ENCODE assay signal across 10 cellular contexts in the genomic region with DNA sequence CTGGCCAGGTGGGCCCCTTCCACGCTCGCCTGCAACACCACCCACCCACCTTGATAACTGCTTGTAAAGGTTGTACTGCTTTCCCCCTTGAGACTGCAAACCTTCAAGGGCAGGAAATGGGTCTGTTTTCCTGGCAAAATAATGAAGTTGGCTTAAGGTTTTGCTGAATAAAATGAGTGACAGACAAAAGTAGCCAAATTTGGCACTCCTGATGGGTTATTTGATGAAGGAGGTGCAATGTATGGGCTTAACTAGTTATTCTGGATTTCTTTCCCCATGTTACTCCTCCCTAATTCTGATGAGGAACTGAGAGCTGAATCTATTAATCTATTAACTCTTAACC. TPM values are rescaled to one million over a fixed set of nuclear protein-coding genes. Genes with fewer than 3 reads are reported as not detected.
A peak's percentile ranks its signal among the peaks of the same experiment; 100 is the strongest.
DNase-seq lines count a peak whose midpoint lies in the region; ATAC-seq lines count a peak whose summit lies in the region.
"Had no signal": no experiment of that assay in that cellular context is flagged by ENCODE, and none has a peak within 500 bp of the region (broad histone marks: within the 10 kb centered on the region; RNA-seq: fewer than 3 reads in every experiment).

No MANE protein-coding gene starts in this region.

- DNase-seq in T-helper 1 cell (no peak), NCI-H774 (lab: John Stamatoyannopoulos, UW) (no peak)
- no peak for DNase-seq in activated T-helper 1 cell treated with anti-CD3 and anti-CD28 coated beads, Interleukin-12 subunit alpha, Interleukin-12 subunit beta, Interleukin-2, Interleukin-4 antibody, amounts not matched to agents 30 ng/mL and 10 ng/mL and 1 ng/mL, durations not matched to agents 14 hours and 24 hours and 36 hours (ENCODE audit: low spot score)
- no peak for DNase-seq in stimulated activated effector memory CD8-positive, alpha-beta T cell treated with anti-CD3 and anti-CD28 coated beads, Interleukin-12 subunit alpha, Interleukin-12 subunit beta, amount 100 ng/mL, for 72 hours (ENCODE audit: low spot score in 2 of 2)
- no peak for DNase-seq in stimulated activated CD4-positive, alpha-beta T cell treated with anti-CD3 and anti-CD28 coated beads, Interleukin-4, amount 100 ng/mL, for 24 hours

- peak overlapping the region; percentile 61 for H3K4me3 Mint-ChIP-seq in T-helper 1 cell treated with Interleukin-12 subunit alpha and Interleukin-12 subunit beta and Interleukin-4 antibody, amounts not matched to agents 30 μg/mL and 1 μg/mL, for 36 hours
- peak overlapping the region; percentile 68 for H3K4me3 Mint-ChIP-seq in activated T-helper 1 cell treated with anti-CD3 and anti-CD28 coated beads, Interleukin-12 subunit alpha, Interleukin-12 subunit beta, Interleukin-2, Interleukin-4 antibody, amounts not matched to agents 30 ng/mL and 10 ng/mL and 1 ng/mL, durations not matched to agents 14 hours and 24 hours and 36 hours
- peak overlapping the region; percentile 37 for H3K4me3 Mint-ChIP-seq in stimulated activated effector memory CD8-positive, alpha-beta T cell treated with anti-CD3 and anti-CD28 coated beads, Interleukin-12 subunit alpha, Interleukin-12 subunit beta, amount 100 ng/mL, for 72 hours
- H3K4me3 Mint-ChIP-seq: neural crest cell had no signal

- peaks cover 14% of the 10 kb centered on the region for H3K27me3 Mint-ChIP-seq in T-helper 1 cell treated with Interleukin-12 subunit alpha and Interleukin-12 subunit beta and Interleukin-4 antibody, amounts not matched to agents 30 μg/mL and 1 μg/mL, for 36 hours (ENCODE audit: low read depth)
- H3K27me3 Mint-ChIP-seq in activated T-helper 1 cell treated with anti-CD3 and anti-CD28 coated beads, Interleukin-12 subunit alpha, Interleukin-12 subunit beta, Interleukin-2, Interleukin-4 antibody, amounts not matched to agents 30 ng/mL and 10 ng/mL and 1 ng/mL, durations not matched to agents 14 hours and 24 hours and 36 hours (ENCODE audit: insufficient read depth) = peaks cover 5% of the 10 kb centered on the region

- H3K4me3 ChIP-seq in iPS-11a (ENCODE audit: low read depth, low read length) = peak overlapping the region; percentile 41

- peak overlapping the region; percentile 49 for H3K27ac Mint-ChIP-seq in T-helper 1 cell treated with Interleukin-12 subunit alpha and Interleukin-12 subunit beta and Interleukin-4 antibody, amounts not matched to agents 30 μg/mL and 1 μg/mL, for 36 hours
- no peak overlapping the region for H3K27ac Mint-ChIP-seq in activated T-helper 1 cell treated with anti-CD3 and anti-CD28 coated beads, Interleukin-12 subunit alpha, Interleukin-12 subunit beta, Interleukin-2, Interleukin-4 antibody, amounts not matched to agents 30 ng/mL and 10 ng/mL and 1 ng/mL, durations not matched to agents 14 hours and 24 hours and 36 hours
- H3K27ac Mint-ChIP-seq in stimulated activated effector memory CD8-positive, alpha-beta T cell treated with anti-CD3 and anti-CD28 coated beads, Interleukin-12 subunit alpha, Interleukin-12 subunit beta, amount 100 ng/mL, for 72 hours = no peak overlapping the region

- intact Hi-C loops in activated T-helper 1 cell treated with anti-CD3 and anti-CD28 coated beads, Interleukin-12 subunit alpha, Interleukin-12 subunit beta, Interleukin-2, Interleukin-4 antibody, amounts not matched to agents 30 ng/mL and 10 ng/mL and 1 ng/mL, durations not matched to agents 14 hours and 24 hours and 36 hours (cut with micrococcal nuclease) = loop anchor here (10.0 kb wide), 1 partner anchor 846 kb away; a partner anchor contains a TSS

- ATAC-seq in stimulated activated effector memory CD8-positive, alpha-beta T cell treated with anti-CD3 and anti-CD28 coated beads, Interleukin-12 subunit alpha, Interleukin-12 subunit beta, amount 100 ng/mL, for 72 hours = no peak
- no peak for ATAC-seq in HG02763 (IDR thresholded peaks at IDR 0.05; ENCODE audit: unreplicated experiment)

- H3K9me3 Mint-ChIP-seq in T-helper 1 cell treated with Interleukin-12 subunit alpha and Interleukin-12 subunit beta and Interleukin-4 antibody, amounts not matched to agents 30 μg/mL and 1 μg/mL, for 36 hours = no peaks in the 10 kb centered on the region
- H3K9me3 Mint-ChIP-seq in activated T-helper 1 cell treated with anti-CD3 and anti-CD28 coated beads, Interleukin-12 subunit alpha, Interleukin-12 subunit beta, Interleukin-2, Interleukin-4 antibody, amounts not matched to agents 30 ng/mL and 10 ng/mL and 1 ng/mL, durations not matched to agents 14 hours and 24 hours and 36 hours = no peaks in the 10 kb centered on the region
- no peaks in the 10 kb centered on the region for H3K9me3 Mint-ChIP-seq in stimulated activated effector memory CD8-positive, alpha-beta T cell treated with anti-CD3 and anti-CD28 coated beads, Interleukin-12 subunit alpha, Interleukin-12 subunit beta, amount 100 ng/mL, for 72 hours
- H3K9me3 Mint-ChIP-seq: neural crest cell had no signal

- no peaks in the 10 kb centered on the region for H3K36me3 Mint-ChIP-seq in T-helper 1 cell treated with Interleukin-12 subunit alpha and Interleukin-12 subunit beta and Interleukin-4 antibody, amounts not matched to agents 30 μg/mL and 1 μg/mL, for 36 hours (ENCODE audit: low read depth)
- no peaks in the 10 kb centered on the region for H3K36me3 Mint-ChIP-seq in activated T-helper 1 cell treated with anti-CD3 and anti-CD28 coated beads, Interleukin-12 subunit alpha, Interleukin-12 subunit beta, Interleukin-2, Interleukin-4 antibody, amounts not matched to agents 30 ng/mL and 10 ng/mL and 1 ng/mL, durations not matched to agents 14 hours and 24 hours and 36 hours (ENCODE audit: low read depth)
- no peaks in the 10 kb centered on the region for H3K36me3 Mint-ChIP-seq in stimulated activated effector memory CD8-positive, alpha-beta T cell treated with anti-CD3 and anti-CD28 coated beads, Interleukin-12 subunit alpha, Interleukin-12 subunit beta, amount 100 ng/mL, for 72 hours

- peaks cover 24% of the 10 kb centered on the region for H3K4me1 Mint-ChIP-seq in T-helper 1 cell treated with Interleukin-12 subunit alpha and Interleukin-12 subunit beta and Interleukin-4 antibody, amounts not matched to agents 30 μg/mL and 1 μg/mL, for 36 hours (ENCODE audit: low read depth)
- H3K4me1 Mint-ChIP-seq in activated T-helper 1 cell treated with anti-CD3 and anti-CD28 coated beads, Interleukin-12 subunit alpha, Interleukin-12 subunit beta, Interleukin-2, Interleukin-4 antibody, amounts not matched to agents 30 ng/mL and 10 ng/mL and 1 ng/mL, durations not matched to agents 14 hours and 24 hours and 36 hours (ENCODE audit: low read depth) = peaks cover 29% of the 10 kb centered on the region
- peaks cover 18% of the 10 kb centered on the region for H3K4me1 Mint-ChIP-seq in stimulated activated effector memory CD8-positive, alpha-beta T cell treated with anti-CD3 and anti-CD28 coated beads, Interleukin-12 subunit alpha, Interleukin-12 subunit beta, amount 100 ng/mL, for 72 hours

RNA-seq across cellular contexts. Expression of a gene that starts 14.6 kb away (rescaled TPM):
- 12.6 and 15.8 TPM in 2 replicates for total RNA-seq in activated T-helper 1 cell treated with anti-CD3 and anti-CD28 coated beads, Interleukin-12 subunit alpha, Interleukin-12 subunit beta, Interleukin-2, Interleukin-4 antibody, amounts not matched to agents 30 ng/mL and 10 ng/mL and 1 ng/mL, durations not matched to agents 14 hours and 24 hours and 36 hours

RNA-seq across cellular contexts. Expression of a gene that starts 25.5 kb away (rescaled TPM):
- total RNA-seq in activated T-helper 1 cell treated with anti-CD3 and anti-CD28 coated beads, Interleukin-12 subunit alpha, Interleukin-12 subunit beta, Interleukin-2, Interleukin-4 antibody, amounts not matched to agents 30 ng/mL and 10 ng/mL and 1 ng/mL, durations not matched to agents 14 hours and 24 hours and 36 hours = 0.10 TPM in 2 replicates
- total RNA-seq: RPMI7951 had no signal
